In the genomic region with DNA sequence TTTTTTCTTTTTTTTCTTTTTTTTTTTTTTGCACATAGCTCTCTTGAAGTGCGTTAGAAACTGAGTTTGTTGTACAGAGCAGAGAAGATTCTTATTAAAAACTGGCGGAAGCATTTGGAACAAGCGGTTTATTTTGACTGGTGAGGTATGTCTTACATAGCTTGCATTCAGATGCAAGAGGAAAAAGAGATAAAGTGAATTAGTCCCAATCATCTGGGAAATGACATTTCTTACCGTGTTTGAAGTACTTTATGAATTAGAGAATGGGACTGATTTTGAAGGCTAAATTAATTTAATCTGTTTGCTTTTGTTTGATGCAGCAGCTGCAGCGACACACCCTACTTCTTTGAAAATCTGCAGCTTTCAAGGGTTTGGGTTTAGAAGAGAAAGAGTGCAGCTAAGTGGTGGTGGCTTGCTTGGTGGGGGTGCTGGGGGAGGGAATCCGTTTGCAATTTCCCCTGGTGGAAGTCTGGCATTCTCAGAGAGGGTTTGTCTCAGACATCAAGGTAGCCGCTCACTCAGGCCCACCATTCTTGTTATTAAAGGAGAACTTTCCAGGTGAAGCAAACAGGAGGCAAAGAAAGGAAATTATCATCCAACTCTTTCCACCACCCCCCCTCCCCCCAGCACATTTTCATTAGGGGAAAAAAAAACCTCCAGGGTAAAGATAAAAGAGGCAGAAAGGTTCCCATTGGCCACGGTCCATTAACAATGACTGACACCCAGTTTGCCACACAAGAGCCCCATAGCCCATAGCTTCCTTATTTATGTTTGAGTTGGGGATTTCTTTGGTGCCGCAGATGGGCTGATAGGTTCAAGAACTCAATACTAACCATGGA, we compare ENCODE assay signal across 13 cellular contexts.
DNase-seq lines count a peak whose midpoint lies in the region; ATAC-seq and TF ChIP-seq lines count a peak whose summit lies in the region.
"Had no signal": no experiment of that assay in that cellular context is flagged by ENCODE, and none has a peak within 500 bp of the region (broad histone marks: within the 10 kb centered on the region; RNA-seq: fewer than 3 reads in every experiment).

No MANE protein-coding gene starts in this region.

- no peak overlapping the region for H2BK12ac ChIP-seq in mesenchymal stem cell (ENCODE audit: low read length in 2 of 2)

- peak overlapping the region; percentile 95 for H3K9ac ChIP-seq in mesenchymal stem cell (ENCODE audit: low read length)

- peak overlapping the region; percentile 69 for H2AK5ac ChIP-seq in mesenchymal stem cell (ENCODE audit: low read length, severe bottlenecking)

- no peaks in the 10 kb centered on the region for H3K36me3 Mint-ChIP-seq in activated T-helper 1 cell treated with anti-CD3 and anti-CD28 coated beads, Interleukin-12 subunit alpha, Interleukin-12 subunit beta, Interleukin-2, Interleukin-4 antibody, amounts not matched to agents 30 ng/mL and 10 ng/mL and 1 ng/mL, durations not matched to agents 14 hours and 24 hours and 36 hours (ENCODE audit: low read depth)
- H3K36me3 Mint-ChIP-seq: activated CD8-positive, alpha-beta memory T cell treated with anti-CD3 and anti-CD28 coated beads, Interleukin-2, amount 10 ng/mL, durations not matched to agents 7 days and 5 days; IgD-negative memory B cell had no signal

- ATAC-seq in stimulated activated naive CD8-positive, alpha-beta T cell treated with anti-CD3 and anti-CD28 coated beads, Interleukin-15, Interleukin-2, amounts not matched to agents 100 U/mL and 50 U/mL, for 24 hours = no peak
- no peak for ATAC-seq in HG02678 (IDR thresholded peaks at IDR 0.05; ENCODE audit: unreplicated experiment)
- ATAC-seq: activated CD8-positive, alpha-beta memory T cell treated with anti-CD3 and anti-CD28 coated beads, Interleukin-2, amount 10 ng/mL, durations not matched to agents 7 days and 5 days had no signal

- no peak overlapping the region for H3K4ac ChIP-seq in mesenchymal stem cell (ENCODE audit: low read depth in 1 of 2, low read length in 2 of 2)

- H3K27ac ChIP-seq in mesenchymal stem cell (ENCODE audit: low read length, poor library complexity, severe bottlenecking) = peak overlapping the region; percentile 89
- H3K27ac ChIP-seq in sigmoid colon = peak overlapping the region in 1 of 4 donors; percentile 47

- H3K4me1 ChIP-seq in mesenchymal stem cell (ENCODE audit: control insufficient read depth, insufficient read depth, low read depth, low read length) (peaks cover 8% of the 10 kb centered on the region), sigmoid colon (peaks cover 0 to 12% (median 9%) of the 10 kb centered on the region in 4 donors)

- no peak overlapping the region for H2AFZ ChIP-seq in mesenchymal stem cell (ENCODE audit: low read depth, low read length)

- peak overlapping the region; percentile 30 for H3K4me2 ChIP-seq in mesenchymal stem cell (ENCODE audit: low read length, poor library complexity, severe bottlenecking)

- no peak overlapping the region for H3K14ac ChIP-seq in mesenchymal stem cell (ENCODE audit: low read length in 2 of 2)

- H4K8ac ChIP-seq in mesenchymal stem cell (ENCODE audit: low read length) = no peak overlapping the region

- H3K9me3 ChIP-seq in mesenchymal stem cell (ENCODE audit: control insufficient read depth, low read length) = no peaks in the 10 kb centered on the region
- no peaks in the 10 kb centered on the region for H3K9me3 ChIP-seq in sigmoid colon
- H3K9me3 ChIP-seq: mucosa of descending colon had no signal

- H3K36me3 ChIP-seq in mesenchymal stem cell (ENCODE audit: control insufficient read depth in 1 of 2, insufficient read depth in 2 of 2, low read depth in 1 of 2, low read length in 2 of 2) (no peaks in the 10 kb centered on the region), sigmoid colon (no peaks in the 10 kb centered on the region)

- H3K27me3 ChIP-seq in mesenchymal stem cell (ENCODE audit: control insufficient read depth in 1 of 2, insufficient read depth in 1 of 2, low read length in 2 of 2) (no peaks in the 10 kb centered on the region), sigmoid colon (no peaks in the 10 kb centered on the region)

- H2BK120ac ChIP-seq in mesenchymal stem cell (ENCODE audit: low read depth, low read length) = no peak overlapping the region

- no peak overlapping the region for H3K4me3 Mint-ChIP-seq in activated T-helper 1 cell treated with anti-CD3 and anti-CD28 coated beads, Interleukin-12 subunit alpha, Interleukin-12 subunit beta, Interleukin-2, Interleukin-4 antibody, amounts not matched to agents 30 ng/mL and 10 ng/mL and 1 ng/mL, durations not matched to agents 14 hours and 24 hours and 36 hours
- H3K4me3 Mint-ChIP-seq: activated CD8-positive, alpha-beta memory T cell treated with anti-CD3 and anti-CD28 coated beads, Interleukin-2, amount 10 ng/mL, durations not matched to agents 7 days and 5 days; IgD-negative memory B cell had no signal

- H3K79me1 ChIP-seq in mesenchymal stem cell (replicated peaks; ENCODE audit: low read length, poor library complexity, severe bottlenecking) = no peaks in the 10 kb centered on the region

- no peak overlapping the region for H2BK15ac ChIP-seq in mesenchymal stem cell (ENCODE audit: low read depth, poor library complexity, severe bottlenecking)

- DNase-seq in COR-L47 (lab: John Stamatoyannopoulos, UW) (peak; percentile 2), NCI-H1436 treated with DMSO at 0.1 percent for 48 hours (lab: John Stamatoyannopoulos, UW) (peak; percentile 40), cerebellar cortex (ENCODE audit: low spot score) (peak; percentile 81), mesenchymal stem cell (no peak), sigmoid colon (no peak)
- no peak for DNase-seq in stimulated activated naive CD8-positive, alpha-beta T cell treated with anti-CD3 and anti-CD28 coated beads, Interleukin-15, Interleukin-2, amounts not matched to agents 100 U/mL and 50 U/mL, for 24 hours
- no peak for DNase-seq in activated T-helper 1 cell treated with anti-CD3 and anti-CD28 coated beads, Interleukin-12 subunit alpha, Interleukin-12 subunit beta, Interleukin-2, Interleukin-4 antibody, amounts not matched to agents 30 ng/mL and 10 ng/mL and 1 ng/mL, durations not matched to agents 14 hours and 24 hours and 36 hours (ENCODE audit: low spot score)
- DNase-seq: activated CD8-positive, alpha-beta memory T cell treated with anti-CD3 and anti-CD28 coated beads, Interleukin-2, amount 10 ng/mL, durations not matched to agents 7 days and 5 days; NCI-H345; T-helper 1 cell had no signal

- H2BK5ac ChIP-seq in mesenchymal stem cell (ENCODE audit: low read depth, low read length, poor library complexity, severe bottlenecking) = no peak overlapping the region

- peaks cover 13% of the 10 kb centered on the region for H3K27me3 Mint-ChIP-seq in activated T-helper 1 cell treated with anti-CD3 and anti-CD28 coated beads, Interleukin-12 subunit alpha, Interleukin-12 subunit beta, Interleukin-2, Interleukin-4 antibody, amounts not matched to agents 30 ng/mL and 10 ng/mL and 1 ng/mL, durations not matched to agents 14 hours and 24 hours and 36 hours (ENCODE audit: insufficient read depth)

- no peak for TF ChIP-seq EP300 in sigmoid colon (IDR thresholded peaks at IDR 0.05)

- H3K9me3 Mint-ChIP-seq in activated T-helper 1 cell treated with anti-CD3 and anti-CD28 coated beads, Interleukin-12 subunit alpha, Interleukin-12 subunit beta, Interleukin-2, Interleukin-4 antibody, amounts not matched to agents 30 ng/mL and 10 ng/mL and 1 ng/mL, durations not matched to agents 14 hours and 24 hours and 36 hours = no peaks in the 10 kb centered on the region

- no peak overlapping the region for H4K91ac ChIP-seq in mesenchymal stem cell (ENCODE audit: low read length)

- TF ChIP-seq POLR2A in sigmoid colon (IDR thresholded peaks at IDR 0.05) = no peak

- peak overlapping the region in 1 of 2 experiments; percentile 34 for H3K18ac ChIP-seq in mesenchymal stem cell (ENCODE audit: low read depth in 1 of 2, low read length in 2 of 2)

- intact Hi-C loops in sigmoid colon (cut with DNase I) = no loop called here
- intact Hi-C loops in activated T-helper 1 cell treated with anti-CD3 and anti-CD28 coated beads, Interleukin-12 subunit alpha, Interleukin-12 subunit beta, Interleukin-2, Interleukin-4 antibody, amounts not matched to agents 30 ng/mL and 10 ng/mL and 1 ng/mL, durations not matched to agents 14 hours and 24 hours and 36 hours (cut with micrococcal nuclease) = no loop called here

- TF ChIP-seq CTCF in sigmoid colon (IDR thresholded peaks at IDR 0.05) = no peak

- H3K4me1 Mint-ChIP-seq in activated T-helper 1 cell treated with anti-CD3 and anti-CD28 coated beads, Interleukin-12 subunit alpha, Interleukin-12 subunit beta, Interleukin-2, Interleukin-4 antibody, amounts not matched to agents 30 ng/mL and 10 ng/mL and 1 ng/mL, durations not matched to agents 14 hours and 24 hours and 36 hours (ENCODE audit: low read depth) = no peaks in the 10 kb centered on the region
- H3K4me1 Mint-ChIP-seq: activated CD8-positive, alpha-beta memory T cell treated with anti-CD3 and anti-CD28 coated beads, Interleukin-2, amount 10 ng/mL, durations not matched to agents 7 days and 5 days; IgD-negative memory B cell had no signal

- H3K23ac ChIP-seq in mesenchymal stem cell (ENCODE audit: low read length in 2 of 2) = no peak overlapping the region

- WGBS in mesenchymal stem cell = 32% methylated on average over 7 of the region's 9 CpGs
- 42 to 66% methylated on average over 9 of the region's 9 CpGs for WGBS in sigmoid colon, 2 donors

- no peak overlapping the region for H3K27ac Mint-ChIP-seq in activated T-helper 1 cell treated with anti-CD3 and anti-CD28 coated beads, Interleukin-12 subunit alpha, Interleukin-12 subunit beta, Interleukin-2, Interleukin-4 antibody, amounts not matched to agents 30 ng/mL and 10 ng/mL and 1 ng/mL, durations not matched to agents 14 hours and 24 hours and 36 hours
- H3K27ac Mint-ChIP-seq: activated CD8-positive, alpha-beta memory T cell treated with anti-CD3 and anti-CD28 coated beads, Interleukin-2, amount 10 ng/mL, durations not matched to agents 7 days and 5 days; IgD-negative memory B cell had no signal

- H3K4me3 ChIP-seq in mesenchymal stem cell (ENCODE audit: insufficient read depth in 1 of 2, low read depth in 1 of 2, low read length in 2 of 2) = peak overlapping the region in 1 of 2 experiments; percentile 58
- no peak overlapping the region for H3K4me3 ChIP-seq in sigmoid colon
- H3K4me3 ChIP-seq: mucosa of descending colon had no signal

Comparison
In these comparisons a context has a peak if more than half of its experiments do, and no peak if none do; other contexts are left out.
1. DNase-seq: peak in COR-L47 (single experiment), NCI-H1436 treated with DMSO at 0.1 percent for 48 hours (single experiment) and cerebellar cortex (single experiment); none in mesenchymal stem cell (single experiment), stimulated activated naive CD8-positive, alpha-beta T cell treated with anti-CD3 and anti-CD28 coated beads, Interleukin-15, Interleukin-2, amounts not matched to agents 100 U/mL and 50 U/mL, for 24 hours (single experiment), sigmoid colon (single experiment) and activated T-helper 1 cell treated with anti-CD3 and anti-CD28 coated beads, Interleukin-12 subunit alpha, Interleukin-12 subunit beta, Interleukin-2, Interleukin-4 antibody, amounts not matched to agents 30 ng/mL and 10 ng/mL and 1 ng/mL, durations not matched to agents 14 hours and 24 hours and 36 hours (single experiment).